ENCODE assay signal across 26 cellular contexts in the genomic region with DNA sequence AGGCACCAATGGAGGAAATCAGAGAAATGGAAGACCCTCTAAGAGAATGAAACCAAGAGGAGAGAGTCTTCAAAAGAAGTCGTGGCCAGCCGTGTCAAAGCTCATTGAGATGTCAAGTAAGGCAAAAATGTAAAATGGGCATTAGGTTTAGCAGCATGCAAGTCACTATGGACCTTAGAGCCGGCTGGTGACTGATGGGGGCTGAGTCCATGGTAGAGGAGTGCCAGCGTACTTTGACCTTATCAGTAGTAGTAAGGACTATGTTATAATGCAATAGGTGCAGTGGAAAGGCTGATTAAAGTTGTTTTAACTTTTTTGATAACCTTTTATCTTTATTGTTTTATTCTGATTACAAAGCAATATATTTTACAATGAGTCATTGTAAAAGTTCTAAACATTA.
A peak's percentile ranks its signal among the peaks of the same experiment; 100 is the strongest.
DNase-seq lines count a peak whose midpoint lies in the region; ATAC-seq, FAIRE-seq and TF ChIP-seq lines count a peak whose summit lies in the region.
"Had no signal": no experiment of that assay in that cellular context is flagged by ENCODE, and none has a peak within 500 bp of the region (broad histone marks: within the 10 kb centered on the region; RNA-seq: fewer than 3 reads in every experiment).

No MANE protein-coding gene starts in this region.

- no peaks in the 10 kb centered on the region for H3K36me3 ChIP-seq in liver (ENCODE audit: control insufficient read depth in 4 of 4, insufficient read depth in 3 of 4, low read depth in 1 of 4, low read length in 3 of 4)
- peaks cover 3% of the 10 kb centered on the region in 2 experiments; a peak in 2 of 5 replicates for H3K36me3 ChIP-seq in HepG2 (replicated peaks in 1 of 2; ENCODE audit: control insufficient read depth in 1 of 2, insufficient read depth in 2 of 2, low read length in 2 of 2)
- no peaks in the 10 kb centered on the region for H3K36me3 ChIP-seq in colonic mucosa
- H3K36me3 ChIP-seq in trophoblast cell (ENCODE audit: control insufficient read depth in 1 of 2, insufficient read depth in 2 of 2, low read length in 2 of 2), result no peaks in the 10 kb centered on the region
- H3K36me3 ChIP-seq in thyroid gland, result no peaks in the 10 kb centered on the region
- no peaks in the 10 kb centered on the region; the same call in 1 of the 2 replicates for H3K36me3 ChIP-seq in OCI-LY7 (ENCODE audit: insufficient read depth, low read length)

- no peak overlapping the region for H3K23ac ChIP-seq in trophoblast cell (ENCODE audit: low read length)

- no peak overlapping the region for H3K9ac ChIP-seq in liver (ENCODE audit: low read depth in 1 of 2, low read length in 2 of 2)
- H3K9ac ChIP-seq in HepG2 (ENCODE audit: insufficient read depth, low read depth, low read length), result no peak overlapping the region
- H3K9ac ChIP-seq in colonic mucosa (ENCODE audit: low read depth in 2 of 2, low read length in 2 of 2), result no peak overlapping the region
- no peak overlapping the region for H3K9ac ChIP-seq in trophoblast cell (ENCODE audit: low read length)
- H3K9ac ChIP-seq: GM23248 had no signal

- H3K79me1 ChIP-seq in trophoblast cell (ENCODE audit: low read length), result peaks cover 13% of the 10 kb centered on the region

- POLR2A ChIA-PET in HepG2 (lab: Yijun Ruan, JAX) (no interaction called here), OCI-LY7 (lab: Charles Lee) (no interaction called here)

- no peaks in the 10 kb centered on the region for H3K9me2 ChIP-seq in OCI-LY7 (ENCODE audit: insufficient read depth, low read length)
- H3K9me2 ChIP-seq: SK-N-SH had no signal

- TF ChIP-seq CTCF in liver (IDR thresholded peaks at IDR 0.05; ENCODE audit: low read depth, low read length, missing input control) (no peak), HepG2 (CRISPR knock-in tag; IDR thresholded peaks at IDR 0.05) (no peak), colonic mucosa (IDR thresholded peaks at IDR 0.05) (no peak), thyroid gland (IDR thresholded peaks at IDR 0.05) (no peak), OCI-LY7 (conservative IDR thresholded peaks at IDR 0.05; ENCODE audit: low read length) (no peak)

- H3K9me3 ChIP-seq in liver (ENCODE audit: control insufficient read depth in 4 of 4, low read length in 3 of 4), result no peaks in the 10 kb centered on the region
- H3K9me3 ChIP-seq in HepG2 (ENCODE audit: low read length), result no peaks in the 10 kb centered on the region
- H3K9me3 ChIP-seq in colonic mucosa, result no peaks in the 10 kb centered on the region
- no peaks in the 10 kb centered on the region for H3K9me3 ChIP-seq in trophoblast cell (ENCODE audit: insufficient read depth, low read depth, low read length)
- H3K9me3 ChIP-seq in thyroid gland, result no peaks in the 10 kb centered on the region
- H3K9me3 ChIP-seq in OCI-LY7 (ENCODE audit: low read length), result no peaks in the 10 kb centered on the region
- H3K9me3 ChIP-seq: SK-N-SH had no signal

- H3K27ac ChIP-seq in liver (ENCODE audit: low read depth in 1 of 2, low read length in 2 of 2) (no peak overlapping the region), HepG2 (ENCODE audit: extremely low read length, insufficient read depth, low read length) (no peak overlapping the region), colonic mucosa (no peak overlapping the region), trophoblast cell (ENCODE audit: low read depth, low read length) (peak overlapping the region; percentile 16), thyroid gland (no peak overlapping the region), OCI-LY7 (ENCODE audit: low read depth, low read length, poor library complexity, severe bottlenecking) (no peak overlapping the region)
- H3K27ac ChIP-seq: 22Rv1, C4-2B, GM23248, HL-60 had no signal

- no peak overlapping the region for H4K12ac ChIP-seq in trophoblast cell (ENCODE audit: low read depth, low read length)

- H2AK5ac ChIP-seq in trophoblast cell (ENCODE audit: low read length), result no peak overlapping the region

- peaks cover 0 to 30% (median 15%) of the 10 kb centered on the region in 4 donors for H3K4me1 ChIP-seq in liver (ENCODE audit: control insufficient read depth in 4 of 4, insufficient read depth in 4 of 4, low read length in 3 of 4)
- peaks cover 48% of the 10 kb centered on the region for H3K4me1 ChIP-seq in HepG2 (ENCODE audit: insufficient read depth, low read length)
- H3K4me1 ChIP-seq in colonic mucosa, result no peaks in the 10 kb centered on the region
- H3K4me1 ChIP-seq in trophoblast cell (ENCODE audit: control insufficient read depth in 1 of 2, insufficient read depth in 2 of 2, low read length in 2 of 2), result peaks cover 22 to 28% of the 10 kb centered on the region in 2 experiments
- peaks cover 0 to 8% of the 10 kb centered on the region in 2 donors for H3K4me1 ChIP-seq in thyroid gland
- no peaks in the 10 kb centered on the region for H3K4me1 ChIP-seq in OCI-LY7 (ENCODE audit: insufficient read depth, low read length, poor library complexity, severe bottlenecking)

- H3K4me3 ChIP-seq in liver (ENCODE audit: low read depth in 1 of 3, low read length in 3 of 3) (no peak overlapping the region), HepG2 (replicated peaks in 1 of 3; ENCODE audit: insufficient read depth in 1 of 3, low read depth in 2 of 3, low read length in 3 of 3) (no peak overlapping the region), colonic mucosa (no peak overlapping the region), trophoblast cell (ENCODE audit: low read depth, low read length) (no peak overlapping the region), thyroid gland (replicated peaks in 1 of 3) (no peak overlapping the region), OCI-LY7 (ENCODE audit: low read depth, low read length, poor library complexity, severe bottlenecking) (no peak overlapping the region)
- H3K4me3 ChIP-seq: GM23248 had no signal

- ATAC-seq in HepG2, result no peak
- ATAC-seq: CD8-positive, alpha-beta T cell had no signal

- H3K27me3 ChIP-seq in liver (ENCODE audit: control insufficient read depth in 4 of 4, insufficient read depth in 4 of 4, low read length in 3 of 4), result no peaks in the 10 kb centered on the region
- H3K27me3 ChIP-seq in HepG2 (ENCODE audit: control insufficient read depth in 1 of 2, insufficient read depth in 2 of 2, low read length in 2 of 2), result no peaks in the 10 kb centered on the region
- no peaks in the 10 kb centered on the region for H3K27me3 ChIP-seq in colonic mucosa
- H3K27me3 ChIP-seq in trophoblast cell (ENCODE audit: insufficient read depth, low read length), result no peaks in the 10 kb centered on the region
- H3K27me3 ChIP-seq in thyroid gland, result no peaks in the 10 kb centered on the region

- TF ChIP-seq EP300 in HepG2 (IDR thresholded peaks at IDR 0.05; ENCODE audit: low read depth in 2 of 2, low read length in 2 of 2) (no peak), HepG2 (CRISPR knock-in tag; IDR thresholded peaks at IDR 0.05; ENCODE audit: borderline replicate concordance) (no peak)

- peak; percentile 19 to 24 for TF ChIP-seq RAD21 in liver (IDR thresholded peaks at IDR 0.05)
- TF ChIP-seq RAD21 in HepG2 (CRISPR knock-in tag; IDR thresholded peaks at IDR 0.05), result no peak

- peak overlapping the region; percentile 39 for H3K4ac ChIP-seq in trophoblast cell (ENCODE audit: low read depth, low read length)

- H4K20me1 ChIP-seq in HepG2 (ENCODE audit: insufficient read depth, low read length) (no peaks in the 10 kb centered on the region), OCI-LY7 (ENCODE audit: insufficient read depth, low read length) (no peaks in the 10 kb centered on the region)

- no peak overlapping the region for H2BK12ac ChIP-seq in trophoblast cell (ENCODE audit: low read length)

- FAIRE-seq in HepG2 (lab: Jason Lieb, UNC), result no peak
- FAIRE-seq: GM12892, RCC 7860 had no signal

- H2AFZ ChIP-seq in HepG2 (ENCODE audit: low read length), result no peak overlapping the region
- no peak overlapping the region for H2AFZ ChIP-seq in trophoblast cell (ENCODE audit: insufficient read depth, low read length, poor library complexity)
- no peak overlapping the region for H2AFZ ChIP-seq in OCI-LY7 (ENCODE audit: low read length)
- H2AFZ ChIP-seq: GM23248 had no signal

- CTCF ChIA-PET in HepG2 (lab: Yijun Ruan, JAX; ENCODE audit: low intra/inter-chr PET ratio, low total read pairs) (no interaction called here), OCI-LY7 (lab: Charles Lee; ENCODE audit: unreplicated experiment) (no interaction called here)

- DNase-seq in HepG2 (ENCODE audit: low spot score), result no peak
- peak; percentile 56 for DNase-seq in colonic mucosa
- no peak for DNase-seq in trophoblast cell
- no peak for DNase-seq in DMS114 treated with DMSO at 0.1 percent for 48 hours (lab: John Stamatoyannopoulos, UW; ENCODE audit: unreplicated experiment)
- DNase-seq in thyroid gland, result no peak
- DNase-seq in OCI-LY7 (ENCODE audit: low spot score), result no peak
- DNase-seq in NCI-H2227 (lab: John Stamatoyannopoulos, UW; ENCODE audit: unreplicated experiment), result no peak
- DNase-seq: CD8-positive, alpha-beta T cell; DMS 273 treated with DMSO at 0.1 percent for 48 hours; DMS79 treated with DMSO at 0.1 percent for 48 hours; GF-D8; GM23248; H7; Karpas-422; NCI-H1092 treated with DMSO at 0.1 percent for 48 hours; NCI-H1436; NCI-H1930; NCI-H2107; NCI-H526 treated with DMSO at 0.1 percent for 48 hours; SK-N-SH had no signal

- H2BK5ac ChIP-seq in trophoblast cell (ENCODE audit: low read depth, low read length, poor library complexity), result no peak overlapping the region

- H3K79me2 ChIP-seq in HepG2 (ENCODE audit: insufficient read depth, low read length) (peaks cover 7% of the 10 kb centered on the region), trophoblast cell (ENCODE audit: control insufficient read depth, insufficient read depth, low read length, poor library complexity) (peaks cover 9% of the 10 kb centered on the region), OCI-LY7 (ENCODE audit: insufficient read depth, low read depth, low read length) (no peaks in the 10 kb centered on the region)

- H3K18ac ChIP-seq in trophoblast cell (ENCODE audit: low read length), result no peak overlapping the region

- TF ChIP-seq POLR2A in HepG2 (IDR thresholded peaks at IDR 0.05; ENCODE audit: insufficient read depth in 1 of 2, low read depth in 2 of 2, low read length in 2 of 2) (no peak), thyroid gland (IDR thresholded peaks at IDR 0.05) (no peak)

- BruUV-seq in HepG2 (replicated peaks; lab: Mats Ljungman, UMichigan) (no TSS peak), OCI-LY7 (replicated peaks; lab: Mats Ljungman, UMichigan) (no TSS peak)

- no peak overlapping the region for H4K91ac ChIP-seq in trophoblast cell (ENCODE audit: low read depth, low read length)

- H3K4me2 ChIP-seq in HepG2 (ENCODE audit: low read depth, low read length), result no peak overlapping the region
- no peak overlapping the region for H3K4me2 ChIP-seq in trophoblast cell (ENCODE audit: low read length)
- H3K4me2 ChIP-seq in OCI-LY7 (ENCODE audit: low read length), result no peak overlapping the region
- H3K4me2 ChIP-seq: SK-N-SH had no signal

- intact Hi-C loops in HepG2 (cut with micrococcal nuclease; ENCODE audit: unreplicated experiment), result loop anchor here (5.0 kb wide), 2 partner anchors 65 to 105 kb away; a partner anchor contains a TSS
- intact Hi-C loops in colonic mucosa (cut with DNase I), result no loop called here
- intact Hi-C loops in thyroid gland (cut with DNase I), result no loop called here
- intact Hi-C loops in OCI-LY7 (cut with micrococcal nuclease; ENCODE audit: unreplicated experiment), result no loop called here

- H3K14ac ChIP-seq in trophoblast cell (ENCODE audit: low read length), result peak overlapping the region; percentile 7

- WGBS in liver, result 60% methylated on average over 4 of the region's 4 CpGs
- WGBS in HepG2 (ENCODE audit: low lambda C conversion rate), result 93% methylated on average over 4 of the region's 4 CpGs
- WGBS in trophoblast cell (ENCODE audit: extremely low coverage, insufficient coverage, insufficient read length), result no CpG with 5 or more reads among the region's 4 CpGs
- 96 to 98% methylated on average over 4 of the region's 4 CpGs for WGBS in thyroid gland, 2 donors

- in situ Hi-C loops in HepG2 (cut with HindIII; ENCODE audit: extremely low pct_ligation_motif_present, low pct_unique_long_range_greater_than_20kb), result no loop called here

- H4K8ac ChIP-seq in trophoblast cell (ENCODE audit: low read depth, low read length), result peak overlapping the region; percentile 28

- peak overlapping the region; percentile 17 for H2BK120ac ChIP-seq in trophoblast cell (ENCODE audit: insufficient read depth, low read length, poor library complexity)
